Comparison of ENCODE assay signal across 27 cellular contexts in the genomic region with DNA sequence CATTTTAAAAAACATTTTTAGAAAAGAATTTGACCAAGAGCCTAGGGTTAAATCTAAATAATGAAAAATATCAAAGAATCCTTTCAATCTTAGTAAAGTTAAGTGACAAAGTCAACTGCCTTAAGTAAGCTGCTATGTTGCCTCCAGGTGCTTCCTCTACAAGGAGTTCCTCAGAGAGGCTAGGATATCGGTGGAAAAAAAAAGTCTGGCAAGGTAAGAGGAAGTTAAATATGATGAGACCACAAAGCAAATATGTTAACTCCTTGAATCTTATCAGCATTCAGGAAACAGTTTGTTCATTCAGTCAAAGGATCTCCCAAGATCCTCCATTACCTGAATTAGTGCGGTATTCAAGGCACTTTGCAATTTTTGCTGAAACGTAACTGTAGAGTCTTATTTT.
A peak's percentile ranks its signal among the peaks of the same experiment; 100 is the strongest.
DNase-seq lines count a peak whose midpoint lies in the region; ATAC-seq, FAIRE-seq and TF ChIP-seq lines count a peak whose summit lies in the region.
"Had no signal": no experiment of that assay in that cellular context is flagged by ENCODE, and none has a peak within 500 bp of the region (broad histone marks: within the 10 kb centered on the region; RNA-seq: fewer than 3 reads in every experiment).

No MANE protein-coding gene starts in this region.

- DNase-seq in SIG-M5 treated with dmso at 0.1 percent for 504 hours (lab: John Stamatoyannopoulos, UW; ENCODE audit: unreplicated experiment), result peak; percentile 9
- DNase-seq in SIG-M5 (lab: John Stamatoyannopoulos, UW), result no peak
- DNase-seq in NB4 (ENCODE audit: low read depth), result peak; percentile 29
- peak; percentile 59 for DNase-seq in endothelial cell of umbilical vein (ENCODE audit: low read depth, low spot score)
- no peak for DNase-seq in glomerular visceral epithelial cell (ENCODE audit: extremely low spot score)
- DNase-seq in left colon, result no peak
- no peak for DNase-seq in left lobe of liver (ENCODE audit: low spot score)
- DNase-seq in T-helper 2 cell treated with Interferon-gamma antibody and Interleukin-4, amounts not matched to agents 5 μg/mL and 100 μg/mL, for 36 hours (ENCODE audit: low spot score), result no peak
- DNase-seq: activated CD4-positive, alpha-beta memory T cell treated with anti-CD3 and anti-CD28 coated beads for 36 hours; activated CD8-positive, alpha-beta memory T cell treated with anti-CD3 and anti-CD28 coated beads, Interleukin-2, amount 50 U/mL, for 48 hours; caudate nucleus; glutamatergic neuron; naive thymus-derived CD8-positive, alpha-beta T cell; NCI-H2081; NCI-H510A; occipital lobe; stimulated activated CD4-positive, alpha-beta T cell treated with anti-CD3 and anti-CD28 coated beads, Interleukin-1b, Interleukin-23, amount 100 ng/mL, for 48 hours; T1000 had no signal

- no peak overlapping the region for H2AFZ ChIP-seq in endothelial cell of umbilical vein (ENCODE audit: low read depth, low read length)

- H3K9me3 Mint-ChIP-seq in T-helper 2 cell treated with Interferon-gamma antibody and Interleukin-4, amounts not matched to agents 5 μg/mL and 100 μg/mL, for 36 hours, result no peaks in the 10 kb centered on the region
- H3K9me3 Mint-ChIP-seq: activated CD4-positive, alpha-beta memory T cell treated with anti-CD3 and anti-CD28 coated beads for 36 hours; dendritic cell treated with granulocyte-macrophage colony-stimulating factor and Interleukin-4, amounts not matched to agents 40 ng/mL and 50 ng/mL, for 4 days; naive thymus-derived CD8-positive, alpha-beta T cell had no signal

- H3K27me3 ChIP-seq in endothelial cell of umbilical vein (ENCODE audit: control insufficient read depth in 2 of 2, insufficient read depth in 2 of 2, low read length in 2 of 2), result no peaks in the 10 kb centered on the region
- H3K27me3 ChIP-seq: ascending aorta had no signal

- peaks cover 5% of the 10 kb centered on the region for H3K4me1 ChIP-seq in endothelial cell of umbilical vein (ENCODE audit: control insufficient read depth, extremely low read depth, insufficient read depth, low read length)
- H3K4me1 ChIP-seq: A549, ascending aorta had no signal

- H3K79me2 ChIP-seq in endothelial cell of umbilical vein (ENCODE audit: control insufficient read depth, insufficient read depth, low read length), result no peaks in the 10 kb centered on the region

- peak; percentile 60 for FAIRE-seq in endothelial cell of umbilical vein (lab: Jason Lieb, UNC)
- FAIRE-seq: A549, GM19239 had no signal

- H3K9me1 ChIP-seq in endothelial cell of umbilical vein (replicated peaks; ENCODE audit: control insufficient read depth, extremely low read depth, insufficient read depth, low read length), result no peaks in the 10 kb centered on the region

- no peaks in the 10 kb centered on the region for H3K36me3 ChIP-seq in endothelial cell of umbilical vein (ENCODE audit: control insufficient read depth in 2 of 2, extremely low read depth in 1 of 2, insufficient read depth in 2 of 2, low read length in 2 of 2)
- H3K36me3 ChIP-seq: ascending aorta had no signal

- no peak overlapping the region for H3K4me2 ChIP-seq in endothelial cell of umbilical vein (ENCODE audit: insufficient read depth, low read length)
- H3K4me2 ChIP-seq: A549 had no signal

- peaks cover 4% of the 10 kb centered on the region for H3K4me1 Mint-ChIP-seq in T-helper 2 cell treated with Interferon-gamma antibody and Interleukin-4, amounts not matched to agents 5 μg/mL and 100 μg/mL, for 36 hours (ENCODE audit: low read depth)

- H3K27ac Mint-ChIP-seq in T-helper 2 cell treated with Interferon-gamma antibody and Interleukin-4, amounts not matched to agents 5 μg/mL and 100 μg/mL, for 36 hours, result no peak overlapping the region
- H3K27ac Mint-ChIP-seq: activated CD4-positive, alpha-beta memory T cell treated with anti-CD3 and anti-CD28 coated beads for 36 hours; activated naive CD8-positive, alpha-beta T cell; dendritic cell treated with granulocyte-macrophage colony-stimulating factor and Interleukin-4, amounts not matched to agents 40 ng/mL and 50 ng/mL, for 4 days; naive thymus-derived CD8-positive, alpha-beta T cell had no signal

- CTCF ChIA-PET in endothelial cell of umbilical vein (lab: Charles Lee), result interaction anchor here (1.8 kb wide), 1 partner anchor 13 kb away, joined by 4 read pairs; no protein-coding TSS in a partner anchor

- BruUV-seq in endothelial cell of umbilical vein (replicated peaks; lab: Mats Ljungman, UMichigan), result no TSS peak

- H3K4me3 ChIP-seq in NB4 (ENCODE audit: low read depth, low read length), result no peak overlapping the region
- no peak overlapping the region for H3K4me3 ChIP-seq in endothelial cell of umbilical vein (replicated peaks in 1 of 3; ENCODE audit: insufficient read depth in 1 of 3, low read depth in 1 of 3, low read length in 3 of 3)
- H3K4me3 ChIP-seq: A549, ascending aorta, skin epidermis had no signal

- no peaks in the 10 kb centered on the region for H4K20me1 ChIP-seq in endothelial cell of umbilical vein (replicated peaks; ENCODE audit: control insufficient read depth, extremely low read depth, insufficient read depth, low read length)

- H3K4me3 Mint-ChIP-seq in T-helper 2 cell treated with Interferon-gamma antibody and Interleukin-4, amounts not matched to agents 5 μg/mL and 100 μg/mL, for 36 hours, result no peak overlapping the region
- H3K4me3 Mint-ChIP-seq: activated CD4-positive, alpha-beta memory T cell treated with anti-CD3 and anti-CD28 coated beads for 36 hours; activated naive CD8-positive, alpha-beta T cell; dendritic cell treated with granulocyte-macrophage colony-stimulating factor and Interleukin-4, amounts not matched to agents 40 ng/mL and 50 ng/mL, for 4 days; naive thymus-derived CD8-positive, alpha-beta T cell had no signal

- TF ChIP-seq CTCF in NB4 (IDR thresholded peaks at IDR 0.05; ENCODE audit: low read depth, low read length) (no peak), endothelial cell of umbilical vein (IDR thresholded peaks at IDR 0.05; ENCODE audit: extremely low read depth in 1 of 2, insufficient read depth in 1 of 2, low read depth in 1 of 2, low read length in 2 of 2) (no peak)

- no peaks in the 10 kb centered on the region for H3K9me3 ChIP-seq in endothelial cell of umbilical vein (replicated peaks; ENCODE audit: control insufficient read depth, insufficient read depth, low read length)
- H3K9me3 ChIP-seq: A549, ascending aorta had no signal

- H3K27ac ChIP-seq in endothelial cell of umbilical vein (ENCODE audit: insufficient read depth, low read depth, low read length), result no peak overlapping the region
- H3K27ac ChIP-seq: A549, ascending aorta, skin epidermis had no signal

- no peak overlapping the region for H3K9ac ChIP-seq in endothelial cell of umbilical vein (replicated peaks; ENCODE audit: extremely low read depth, insufficient read depth, low read length)

- no peak for TF ChIP-seq POLR2A in NB4 (IDR thresholded peaks at IDR 0.05; ENCODE audit: extremely low read depth, insufficient read length)
- TF ChIP-seq POLR2A in endothelial cell of umbilical vein (IDR thresholded peaks at IDR 0.05; ENCODE audit: low read depth, low read length), result no peak

- intact Hi-C loops in endothelial cell of umbilical vein (cut with micrococcal nuclease) (loop anchor here (2.0 kb wide), 1 partner anchor 70 kb away; no protein-coding TSS in a partner anchor), left colon (cut with DNase I, micrococcal nuclease) (no loop called here)

- no peaks in the 10 kb centered on the region for H3K36me3 Mint-ChIP-seq in T-helper 2 cell treated with Interferon-gamma antibody and Interleukin-4, amounts not matched to agents 5 μg/mL and 100 μg/mL, for 36 hours (ENCODE audit: low read depth)
- H3K36me3 Mint-ChIP-seq: activated CD4-positive, alpha-beta memory T cell treated with anti-CD3 and anti-CD28 coated beads for 36 hours; naive thymus-derived CD8-positive, alpha-beta T cell had no signal

- ATAC-seq in left colon, result no peak
- ATAC-seq in left lobe of liver, result no peak
- ATAC-seq: A549; activated CD4-positive, CD25-positive, alpha-beta regulatory T cell treated with anti-CD3 and anti-CD28 coated beads, Interleukin-2, amount 50 U/mL, for 24 hours; HCT116; naive thymus-derived CD8-positive, alpha-beta T cell; SK-N-SH treated with all-trans-retinoic acid at 6 μM for 48 hours had no signal

- peaks cover 16% of the 10 kb centered on the region for H3K27me3 Mint-ChIP-seq in T-helper 2 cell treated with Interferon-gamma antibody and Interleukin-4, amounts not matched to agents 5 μg/mL and 100 μg/mL, for 36 hours (ENCODE audit: low read depth)
- H3K27me3 Mint-ChIP-seq: activated CD4-positive, alpha-beta memory T cell treated with anti-CD3 and anti-CD28 coated beads for 36 hours; activated naive CD8-positive, alpha-beta T cell; dendritic cell treated with granulocyte-macrophage colony-stimulating factor and Interleukin-4, amounts not matched to agents 40 ng/mL and 50 ng/mL, for 4 days; naive thymus-derived CD8-positive, alpha-beta T cell had no signal

- POLR2A ChIA-PET in endothelial cell of umbilical vein (lab: Charles Lee), result no interaction called here

- dilution Hi-C loops in endothelial cell of umbilical vein (cut with MboI; ENCODE audit: extremely low pct_ligation_motif_present, low sequenced_read_pairs), result no loop called here

TF ChIP-seq in endothelial cell of umbilical vein, 7 proteins besides CTCF, POLR2A, EP300 and RAD21:
- TF ChIP-seq EZH2 (IDR thresholded peaks at IDR 0.05; ENCODE audit: borderline replicate concordance, low read depth, low read length, severe bottlenecking), result no peak
- TF ChIP-seq GATA2 (IDR thresholded peaks at IDR 0.05; ENCODE audit: insufficient read depth, insufficient read length, low read depth, low read length), result peak; percentile 49
TF ChIP-seq in endothelial cell of umbilical vein: peak in this region for 1.

Comparison
In these comparisons a context has a peak if more than half of its experiments do, and no peak if none do; other contexts are left out.
1. DNase-seq: peak in SIG-M5 treated with dmso at 0.1 percent for 504 hours (single experiment), NB4 (single experiment) and endothelial cell of umbilical vein (single experiment); none in SIG-M5 (single experiment), glomerular visceral epithelial cell (single experiment), left colon (0 of 2), left lobe of liver (single experiment) and T-helper 2 cell treated with Interferon-gamma antibody and Interleukin-4, amounts not matched to agents 5 μg/mL and 100 μg/mL, for 36 hours (single experiment).